ENCODE assay signal across 2 cellular contexts in the genomic region with DNA sequence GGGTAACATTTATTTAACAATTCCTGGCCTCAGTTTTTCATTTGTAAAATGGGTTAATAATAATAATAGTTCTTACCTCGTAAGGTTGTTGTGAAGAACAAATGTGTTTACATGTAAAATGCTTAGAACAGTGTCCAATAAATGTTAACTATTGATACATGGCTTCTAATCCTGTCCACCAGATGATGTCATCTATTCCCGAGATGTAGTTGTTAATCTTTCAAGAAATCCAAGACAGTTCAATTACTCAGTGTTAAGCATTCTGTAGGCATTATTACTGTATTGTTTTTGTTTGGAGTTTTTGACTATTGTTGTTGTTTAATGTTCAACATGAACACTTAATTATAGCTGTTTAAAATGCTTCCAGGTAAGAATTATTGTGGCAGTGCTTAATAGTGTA.
TF ChIP-seq lines count a peak whose summit lies in the region.

No MANE protein-coding gene starts in this region.

TF ChIP-seq in HepG2, 621 proteins besides CTCF, POLR2A, EP300 and RAD21:
- TF ChIP-seq YY1 (IDR thresholded peaks at IDR 0.05; ENCODE audit: insufficient read depth, insufficient replicate concordance, low read depth, low read length) (no peak), ATF7 (IDR thresholded peaks at IDR 0.05) (peak; percentile 80), ATF7 (CRISPR knock-in tag; IDR thresholded peaks at IDR 0.05) (no peak)

TF ChIP-seq in HEK293, 187 proteins besides CTCF, POLR2A, EP300 and RAD21:
- no peak for TF ChIP-seq HOXA7 (CRISPR knock-in tag; IDR thresholded peaks at IDR 0.05; ENCODE audit: borderline replicate concordance)
- TF ChIP-seq, protein P1, sequence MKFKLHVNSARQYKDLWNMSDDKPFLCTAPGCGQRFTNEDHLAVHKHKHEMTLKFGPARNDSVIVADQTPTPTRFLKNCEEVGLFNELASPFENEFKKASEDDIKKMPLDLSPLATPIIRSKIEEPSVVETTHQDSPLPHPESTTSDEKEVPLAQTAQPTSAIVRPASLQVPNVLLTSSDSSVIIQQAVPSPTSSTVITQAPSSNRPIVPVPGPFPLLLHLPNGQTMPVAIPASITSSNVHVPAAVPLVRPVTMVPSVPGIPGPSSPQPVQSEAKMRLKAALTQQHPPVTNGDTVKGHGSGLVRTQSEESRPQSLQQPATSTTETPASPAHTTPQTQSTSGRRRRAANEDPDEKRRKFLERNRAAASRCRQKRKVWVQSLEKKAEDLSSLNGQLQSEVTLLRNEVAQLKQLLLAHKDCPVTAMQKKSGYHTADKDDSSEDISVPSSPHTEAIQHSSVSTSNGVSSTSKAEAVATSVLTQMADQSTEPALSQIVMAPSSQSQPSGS (tag by site-specific recombination; IDR thresholded peaks at IDR 0.05; ENCODE audit: low read depth), result peak; percentile 63
- TF ChIP-seq KLF7 (tag by site-specific recombination; IDR thresholded peaks at IDR 0.05; ENCODE audit: borderline replicate concordance), result no peak
